Comparison of ENCODE assay signal across 29 cellular contexts in the genomic region with DNA sequence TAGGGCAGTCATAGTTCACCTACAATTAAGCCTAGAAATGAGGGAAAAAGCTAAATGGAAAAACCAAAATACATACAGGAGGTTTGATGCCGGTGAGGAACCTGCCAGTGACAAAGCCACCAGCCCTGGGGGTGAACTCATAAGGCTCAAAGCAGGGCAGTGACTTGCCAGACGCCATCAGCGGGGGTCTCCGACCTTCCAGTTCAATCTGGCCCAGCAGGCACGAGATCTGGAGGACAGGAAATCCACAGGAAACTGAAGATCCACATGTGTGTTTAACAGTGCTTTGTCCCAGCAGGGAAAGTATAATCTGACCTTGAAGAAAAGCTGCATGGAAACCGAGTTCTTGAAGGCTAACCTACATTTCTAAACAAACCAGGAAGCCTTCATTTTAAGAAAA.
A peak's percentile ranks its signal among the peaks of the same experiment; 100 is the strongest.
DNase-seq lines count a peak whose midpoint lies in the region; ATAC-seq, FAIRE-seq and TF ChIP-seq lines count a peak whose summit lies in the region.
"Had no signal": no experiment of that assay in that cellular context is flagged by ENCODE, and none has a peak within 500 bp of the region (broad histone marks: within the 10 kb centered on the region; RNA-seq: fewer than 3 reads in every experiment).

No MANE protein-coding gene starts in this region.

- peaks cover 17 to 40% of the 10 kb centered on the region in 2 experiments for H3K36me3 ChIP-seq in endothelial cell of umbilical vein (ENCODE audit: control insufficient read depth in 2 of 2, extremely low read depth in 1 of 2, insufficient read depth in 2 of 2, low read length in 2 of 2)

- peaks cover 13% of the 10 kb centered on the region for H3K4me1 Mint-ChIP-seq in T-helper 17 cell
- H3K4me1 Mint-ChIP-seq in naive thymus-derived CD8-positive, alpha-beta T cell = peaks cover 12 to 23% (median 19%) of the 10 kb centered on the region in 4 donors

- CTCF ChIA-PET in endothelial cell of umbilical vein (lab: Charles Lee) = interaction anchor here (1.0 to 3.1 kb wide), 4 partner anchors 31 to 218 kb away, joined by 3 to 19 read pairs (median 4); no protein-coding TSS in a partner anchor

- H3K9me1 ChIP-seq in endothelial cell of umbilical vein (replicated peaks; ENCODE audit: control insufficient read depth, extremely low read depth, insufficient read depth, low read length) = no peaks in the 10 kb centered on the region

- peaks cover 0 to 2% (median 0%) of the 10 kb centered on the region in 9 donors for H3K9me3 Mint-ChIP-seq in naive thymus-derived CD8-positive, alpha-beta T cell
- H3K9me3 Mint-ChIP-seq: memory B cell had no signal

- no peaks in the 10 kb centered on the region for H3K27me3 Mint-ChIP-seq in T-helper 17 cell
- H3K27me3 Mint-ChIP-seq in naive thymus-derived CD8-positive, alpha-beta T cell = peaks cover 0 to 3% (median 0%) of the 10 kb centered on the region in 5 donors
- H3K27me3 Mint-ChIP-seq: memory B cell had no signal

- no peak overlapping the region for H3K4me3 Mint-ChIP-seq in T-helper 17 cell
- H3K4me3 Mint-ChIP-seq in naive thymus-derived CD8-positive, alpha-beta T cell = no peak overlapping the region
- H3K4me3 Mint-ChIP-seq: memory B cell had no signal

- peaks cover 9% of the 10 kb centered on the region for H3K4me1 ChIP-seq in endothelial cell of umbilical vein (ENCODE audit: control insufficient read depth, extremely low read depth, insufficient read depth, low read length)
- H3K4me1 ChIP-seq: parathyroid adenoma, Peyer's patch, right atrium auricular region, tibial nerve had no signal

- BruUV-seq in endothelial cell of umbilical vein (replicated peaks; lab: Mats Ljungman, UMichigan) = no TSS peak

- H3K27ac ChIP-seq in endothelial cell of umbilical vein (ENCODE audit: insufficient read depth, low read depth, low read length) = peak overlapping the region; percentile 20
- H3K27ac ChIP-seq: parathyroid adenoma, Peyer's patch, right atrium auricular region, stomach, tibial nerve, WERI-Rb-1 had no signal

- TF ChIP-seq CTCF in endothelial cell of umbilical vein (IDR thresholded peaks at IDR 0.05; ENCODE audit: extremely low read depth in 1 of 2, insufficient read depth in 1 of 2, low read depth in 1 of 2, low read length in 2 of 2) = no peak

- dilution Hi-C loops in endothelial cell of umbilical vein (cut with MboI; ENCODE audit: extremely low pct_ligation_motif_present, low sequenced_read_pairs) = no loop called here

- no peak overlapping the region for H3K4me3 ChIP-seq in endothelial cell of umbilical vein (replicated peaks in 1 of 3; ENCODE audit: insufficient read depth in 1 of 3, low read depth in 1 of 3, low read length in 3 of 3)
- H3K4me3 ChIP-seq: Peyer's patch, right atrium auricular region, smooth muscle cell, stomach, tibial nerve had no signal

- no peaks in the 10 kb centered on the region for H4K20me1 ChIP-seq in endothelial cell of umbilical vein (replicated peaks; ENCODE audit: control insufficient read depth, extremely low read depth, insufficient read depth, low read length)

- no peaks in the 10 kb centered on the region for H3K79me2 ChIP-seq in endothelial cell of umbilical vein (ENCODE audit: control insufficient read depth, insufficient read depth, low read length)
- H3K79me2 ChIP-seq: parathyroid adenoma had no signal

- ATAC-seq in Right ventricle myocardium inferior = no peak
- ATAC-seq in T-helper 17 cell = no peak
- ATAC-seq in naive thymus-derived CD8-positive, alpha-beta T cell = no peak
- ATAC-seq in HG02870 (IDR thresholded peaks at IDR 0.05; ENCODE audit: unreplicated experiment) = no peak

- H3K27ac Mint-ChIP-seq in T-helper 17 cell = peak overlapping the region; percentile 79
- no peak overlapping the region for H3K27ac Mint-ChIP-seq in naive thymus-derived CD8-positive, alpha-beta T cell

- intact Hi-C loops in cardiac septum (cut with DNase I) = no loop called here
- intact Hi-C loops in Right ventricle myocardium inferior (cut with DNase I) = no loop called here
- intact Hi-C loops in endothelial cell of umbilical vein (cut with micrococcal nuclease) = loop anchor here (1.0 kb wide), 1 partner anchor 9 kb away; no protein-coding TSS in a partner anchor

- H3K9me3 ChIP-seq in T-helper 17 cell (ENCODE audit: control insufficient read depth, low read length, poor library complexity, severe bottlenecking) (no peaks in the 10 kb centered on the region), endothelial cell of umbilical vein (replicated peaks; ENCODE audit: control insufficient read depth, insufficient read depth, low read length) (no peaks in the 10 kb centered on the region)
- H3K9me3 ChIP-seq: Peyer's patch, right atrium auricular region, stomach, tibial nerve had no signal

- no peak overlapping the region for H3K9ac ChIP-seq in endothelial cell of umbilical vein (replicated peaks; ENCODE audit: extremely low read depth, insufficient read depth, low read length)
- H3K9ac ChIP-seq: parathyroid adenoma had no signal

- H3K27me3 ChIP-seq in endothelial cell of umbilical vein (ENCODE audit: control insufficient read depth in 2 of 2, insufficient read depth in 2 of 2, low read length in 2 of 2) = no peaks in the 10 kb centered on the region
- H3K27me3 ChIP-seq: Peyer's patch, right atrium auricular region, stomach, tibial nerve had no signal

- H3K4me2 ChIP-seq in endothelial cell of umbilical vein (ENCODE audit: insufficient read depth, low read length) = no peak overlapping the region
- H3K4me2 ChIP-seq: smooth muscle cell had no signal

- FAIRE-seq in endothelial cell of umbilical vein (lab: Jason Lieb, UNC) = peak; percentile 48
- FAIRE-seq: G401.6 had no signal

- POLR2A ChIA-PET in endothelial cell of umbilical vein (lab: Charles Lee) = no interaction called here
- POLR2A ChIA-PET in naive thymus-derived CD8-positive, alpha-beta T cell (lab: Charles Lee) = interaction anchor here (0.6 kb wide), 1 partner anchor 397 kb away, joined by 3 read pairs; no protein-coding TSS in a partner anchor

- H2AFZ ChIP-seq in endothelial cell of umbilical vein (ENCODE audit: low read depth, low read length) = no peak overlapping the region
- H2AFZ ChIP-seq: parathyroid adenoma had no signal

- peaks cover 10% of the 10 kb centered on the region for H3K36me3 Mint-ChIP-seq in T-helper 17 cell (ENCODE audit: low read depth)
- peaks cover 0 to 65% (median 36%) of the 10 kb centered on the region in 3 donors for H3K36me3 Mint-ChIP-seq in naive thymus-derived CD8-positive, alpha-beta T cell

- no peak for TF ChIP-seq POLR2A in endothelial cell of umbilical vein (IDR thresholded peaks at IDR 0.05; ENCODE audit: low read depth, low read length)

- DNase-seq in cardiac septum (ENCODE audit: low spot score) (peak; percentile 24), Right ventricle myocardium inferior (ENCODE audit: missing footprints) (no peak), T-helper 17 cell (no peak), endothelial cell of umbilical vein (ENCODE audit: low read depth, low spot score) (peak; percentile 47), anterior cingulate cortex (lab: John Stamatoyannopoulos, UW) (no peak)
- no peak for DNase-seq in naive thymus-derived CD8-positive, alpha-beta T cell
- DNase-seq: activated CD4-positive, alpha-beta T cell treated with anti-CD3 and anti-CD28 coated beads, Interleukin-2, amount 50 U/mL, for 1 hour; activated gamma-delta T cell treated with Interleukin-2 at 50 U/mL for 16 hours; C1 segment of cervical spinal cord; cerebellar nuclear complex; hypothalamus; NCI-H1092 treated with DMSO at 0.1 percent for 48 hours; NCI-H187; NCI-H446 treated with DMSO at 0.1 percent for 48 hours; NCI-H774; SIG-M5; stimulated activated CD4-positive, alpha-beta T cell treated with anti-CD3 and anti-CD28 coated beads, Interleukin-1b, Interleukin-23, amount 100 ng/mL, for 48 hours; stomach; SW 1271; T-helper 9 cell; WERI-Rb-1 had no signal

TF ChIP-seq in endothelial cell of umbilical vein, 7 proteins besides CTCF, POLR2A, EP300 and RAD21:
- TF ChIP-seq POLR2AphosphoS5 (IDR thresholded peaks at IDR 0.05; ENCODE audit: insufficient read depth, low read depth, low read length) = no peak
- no peak for TF ChIP-seq GATA2 (IDR thresholded peaks at IDR 0.05; ENCODE audit: insufficient read depth, insufficient read length, low read depth, low read length)
- no peak for TF ChIP-seq JUN (IDR thresholded peaks at IDR 0.05; ENCODE audit: borderline replicate concordance, insufficient read depth, insufficient read length, low read depth)
- TF ChIP-seq FOS (IDR thresholded peaks at IDR 0.05; ENCODE audit: borderline replicate concordance, insufficient read depth, low read length) = no peak
- TF ChIP-seq EZH2 (IDR thresholded peaks at IDR 0.05; ENCODE audit: borderline replicate concordance, low read depth, low read length, severe bottlenecking) = no peak
- TF ChIP-seq, protein P1, sequence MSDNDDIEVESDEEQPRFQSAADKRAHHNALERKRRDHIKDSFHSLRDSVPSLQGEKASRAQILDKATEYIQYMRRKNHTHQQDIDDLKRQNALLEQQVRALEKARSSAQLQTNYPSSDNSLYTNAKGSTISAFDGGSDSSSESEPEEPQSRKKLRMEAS (IDR thresholded peaks at IDR 0.05; ENCODE audit: insufficient read depth, insufficient read length) = no peak
- no peak for TF ChIP-seq MYC (IDR thresholded peaks at IDR 0.05; ENCODE audit: low read depth, low read length)
TF ChIP-seq in endothelial cell of umbilical vein: peak in this region for 0.

Comparison
In these comparisons a context has a peak if more than half of its experiments do, and no peak if none do; other contexts are left out.
1. DNase-seq: peak in cardiac septum (single experiment) and endothelial cell of umbilical vein (single experiment); none in Right ventricle myocardium inferior (single experiment), T-helper 17 cell (0 of 3), naive thymus-derived CD8-positive, alpha-beta T cell (0 of 10) and anterior cingulate cortex (0 of 58).